ENCODE assay signal across 8 cellular contexts in the genomic region with DNA sequence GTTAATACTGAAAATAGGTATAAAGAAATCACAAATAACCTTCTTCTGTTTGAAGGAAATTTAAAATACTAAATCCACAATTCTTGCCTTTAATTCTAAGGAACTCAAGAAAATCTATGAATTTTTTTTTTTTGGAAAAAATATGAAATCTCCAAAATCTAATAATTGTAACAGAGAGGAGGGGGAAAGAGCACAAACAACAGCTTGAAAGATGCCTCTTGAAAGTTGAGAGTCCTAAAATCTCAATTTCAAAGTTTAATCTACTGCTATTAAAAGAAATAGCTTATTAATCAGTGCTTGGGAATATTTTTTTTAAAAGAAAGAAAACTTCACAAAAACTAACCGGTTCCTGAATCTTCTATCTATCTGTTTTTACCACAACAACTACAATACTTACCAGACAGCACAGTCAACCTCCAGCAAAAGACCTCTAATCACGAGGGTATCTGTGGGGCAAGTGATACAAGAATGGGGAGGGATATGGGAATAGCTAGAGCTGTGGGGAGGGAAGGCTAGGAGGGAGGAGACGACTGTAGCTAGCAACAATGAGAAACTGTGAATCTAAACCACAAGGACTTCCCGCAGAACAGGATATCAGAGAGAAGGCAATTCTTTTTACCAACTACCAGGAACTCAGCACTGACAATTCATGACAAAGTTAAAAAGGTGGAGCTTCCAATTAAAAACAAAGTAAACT. TPM values are rescaled to one million over a fixed set of nuclear protein-coding genes. Genes with fewer than 3 reads are reported as not detected.
A peak's percentile ranks its signal among the peaks of the same experiment; 100 is the strongest.
DNase-seq lines count a peak whose midpoint lies in the region; ATAC-seq and TF ChIP-seq lines count a peak whose summit lies in the region.

A gene with protein sequence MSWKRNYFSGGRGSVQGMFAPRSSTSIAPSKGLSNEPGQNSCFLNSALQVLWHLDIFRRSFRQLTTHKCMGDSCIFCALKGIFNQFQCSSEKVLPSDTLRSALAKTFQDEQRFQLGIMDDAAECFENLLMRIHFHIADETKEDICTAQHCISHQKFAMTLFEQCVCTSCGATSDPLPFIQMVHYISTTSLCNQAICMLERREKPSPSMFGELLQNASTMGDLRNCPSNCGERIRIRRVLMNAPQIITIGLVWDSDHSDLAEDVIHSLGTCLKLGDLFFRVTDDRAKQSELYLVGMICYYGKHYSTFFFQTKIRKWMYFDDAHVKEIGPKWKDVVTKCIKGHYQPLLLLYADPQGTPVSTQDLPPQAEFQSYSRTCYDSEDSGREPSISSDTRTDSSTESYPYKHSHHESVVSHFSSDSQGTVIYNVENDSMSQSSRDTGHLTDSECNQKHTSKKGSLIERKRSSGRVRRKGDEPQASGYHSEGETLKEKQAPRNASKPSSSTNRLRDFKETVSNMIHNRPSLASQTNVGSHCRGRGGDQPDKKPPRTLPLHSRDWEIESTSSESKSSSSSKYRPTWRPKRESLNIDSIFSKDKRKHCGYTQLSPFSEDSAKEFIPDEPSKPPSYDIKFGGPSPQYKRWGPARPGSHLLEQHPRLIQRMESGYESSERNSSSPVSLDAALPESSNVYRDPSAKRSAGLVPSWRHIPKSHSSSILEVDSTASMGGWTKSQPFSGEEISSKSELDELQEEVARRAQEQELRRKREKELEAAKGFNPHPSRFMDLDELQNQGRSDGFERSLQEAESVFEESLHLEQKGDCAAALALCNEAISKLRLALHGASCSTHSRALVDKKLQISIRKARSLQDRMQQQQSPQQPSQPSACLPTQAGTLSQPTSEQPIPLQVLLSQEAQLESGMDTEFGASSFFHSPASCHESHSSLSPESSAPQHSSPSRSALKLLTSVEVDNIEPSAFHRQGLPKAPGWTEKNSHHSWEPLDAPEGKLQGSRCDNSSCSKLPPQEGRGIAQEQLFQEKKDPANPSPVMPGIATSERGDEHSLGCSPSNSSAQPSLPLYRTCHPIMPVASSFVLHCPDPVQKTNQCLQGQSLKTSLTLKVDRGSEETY (N-terminal part only) (minus strand): TSS at position 462 of the 697 bp plus-strand sequence. CDS start 15,684 bp downstream, outside the sequence.

- H3K9me3 ChIP-seq in skeletal muscle satellite cell (replicated peaks; ENCODE audit: low read length), result no peaks in the 10 kb centered on the region

- peaks cover 23% of the 10 kb centered on the region for H3K4me1 ChIP-seq in skeletal muscle satellite cell (ENCODE audit: control insufficient read depth, insufficient read depth, low read length)

- no peak for TF ChIP-seq CTCF in cardiac fibroblast (IDR thresholded peaks at IDR 0.05; ENCODE audit: low read depth, low read length)

- DNase-seq in ELR (ENCODE audit: low read depth) (peak; percentile 85), NCI-H226 (peak; percentile 93), cardiac fibroblast (ENCODE audit: low read depth in 2 of 2) (peak; percentile 72 to 76), inferior parietal cortex (ENCODE audit: extremely low spot score) (peak; percentile 74), NCI-H2196 treated with DMSO at 0.1 percent for 48 hours (lab: John Stamatoyannopoulos, UW; ENCODE audit: unreplicated experiment) (no peak)

- no peak within 1 kb of the TSS for H3K4me3 ChIP-seq in cardiac fibroblast (replicated peaks in 1 of 2; ENCODE audit: low read depth in 2 of 2, low read length in 2 of 2)
- H3K4me3 ChIP-seq in skeletal muscle satellite cell (ENCODE audit: low read length), result no peak within 1 kb of the TSS

- H3K36me3 ChIP-seq in skeletal muscle satellite cell (ENCODE audit: insufficient read depth, low read length), result no peaks in the 10 kb centered on the region

- H3K9ac ChIP-seq in skeletal muscle satellite cell (ENCODE audit: low read depth, low read length), result peak within 1 kb of the TSS; percentile 19

- no peak for ATAC-seq in HG03432 (IDR thresholded peaks at IDR 0.05; ENCODE audit: unreplicated experiment)
- ATAC-seq in GM21619 (IDR thresholded peaks at IDR 0.05; ENCODE audit: unreplicated experiment), result no peak

- H3K27me3 ChIP-seq in skeletal muscle satellite cell (ENCODE audit: control insufficient read depth, insufficient read depth, low read length), result no peaks in the 10 kb centered on the region

- H3K4me2 ChIP-seq in skeletal muscle satellite cell (ENCODE audit: low read length), result peak within 1 kb of the TSS; percentile 67

RNA-seq across cellular contexts. Expression of the gene that starts here (rescaled TPM):
- total RNA-seq in skeletal muscle satellite cell (2012; rRNA removed), result 10.1 and 12.5 TPM in 2 replicates
